1 cellular context compared by ENCODE assay signal in the genomic region with DNA sequence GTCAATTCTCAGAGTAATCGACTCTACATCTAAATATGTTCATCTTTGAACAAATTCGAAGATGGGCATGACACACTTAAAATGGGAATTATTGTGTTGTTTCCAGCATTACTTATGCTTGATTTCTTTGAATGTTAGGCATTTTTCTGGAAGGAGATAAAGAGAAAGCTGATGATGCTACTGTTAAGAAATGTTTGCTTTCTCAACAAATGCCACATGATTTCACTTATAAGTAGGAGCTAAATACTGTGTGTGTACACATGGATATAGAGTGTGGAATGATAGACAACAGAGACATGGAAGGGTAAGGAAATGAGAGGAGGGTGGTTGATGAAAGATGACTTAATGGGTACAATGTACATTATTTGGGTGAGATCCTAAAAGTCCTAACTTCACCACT.
TF ChIP-seq lines count a peak whose summit lies in the region.

No MANE protein-coding gene starts in this region.

TF ChIP-seq in IMR-90, 13 proteins besides CTCF, POLR2A, EP300 and RAD21 (continued from another document):
- TF ChIP-seq, protein P1, sequence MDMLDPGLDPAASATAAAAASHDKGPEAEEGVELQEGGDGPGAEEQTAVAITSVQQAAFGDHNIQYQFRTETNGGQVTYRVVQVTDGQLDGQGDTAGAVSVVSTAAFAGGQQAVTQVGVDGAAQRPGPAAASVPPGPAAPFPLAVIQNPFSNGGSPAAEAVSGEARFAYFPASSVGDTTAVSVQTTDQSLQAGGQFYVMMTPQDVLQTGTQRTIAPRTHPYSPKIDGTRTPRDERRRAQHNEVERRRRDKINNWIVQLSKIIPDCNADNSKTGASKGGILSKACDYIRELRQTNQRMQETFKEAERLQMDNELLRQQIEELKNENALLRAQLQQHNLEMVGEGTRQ (IDR thresholded peaks at IDR 0.05; ENCODE audit: low read depth, low read length) = no peak
- no peak for TF ChIP-seq BHLHE40 (IDR thresholded peaks at IDR 0.05; ENCODE audit: low read depth, low read length)
- TF ChIP-seq RCOR1 (IDR thresholded peaks at IDR 0.05; ENCODE audit: insufficient replicate concordance, low read length) = no peak
- no peak for TF ChIP-seq SMC3 (IDR thresholded peaks at IDR 0.05; ENCODE audit: low read depth, low read length)
- TF ChIP-seq MAZ (IDR thresholded peaks at IDR 0.05; ENCODE audit: borderline replicate concordance, low read depth, low read length) = no peak
